Comparison of ENCODE assay signal across 24 cellular contexts in the genomic region with DNA sequence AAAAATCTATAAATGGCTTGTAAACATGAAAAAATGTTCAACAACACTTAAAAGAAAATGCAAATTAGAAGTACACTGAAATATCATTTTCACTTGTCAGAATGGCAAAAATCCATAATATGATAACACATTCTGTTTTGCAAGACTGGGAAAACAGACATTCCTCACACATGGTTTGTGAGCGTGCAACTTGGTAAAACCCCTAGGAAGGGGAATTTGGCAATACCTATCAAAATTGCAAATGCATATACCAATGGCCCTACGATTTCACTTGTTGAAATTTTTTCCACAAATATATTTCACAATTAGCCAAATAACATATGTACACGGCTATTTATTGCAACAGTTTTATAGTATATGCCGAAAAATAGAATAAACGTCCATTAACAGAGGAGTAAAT. TPM values are rescaled to one million over a fixed set of nuclear protein-coding genes. Genes with fewer than 3 reads are reported as not detected.
DNase-seq lines count a peak whose midpoint lies in the region; ATAC-seq, FAIRE-seq and TF ChIP-seq lines count a peak whose summit lies in the region.
"Had no signal": no experiment of that assay in that cellular context is flagged by ENCODE, and none has a peak within 500 bp of the region (broad histone marks: within the 10 kb centered on the region; RNA-seq: fewer than 3 reads in every experiment).

No MANE protein-coding gene starts in this region.

- ATAC-seq in HepG2 = no peak
- ATAC-seq in GM18498 (IDR thresholded peaks at IDR 0.05; ENCODE audit: unreplicated experiment) = no peak

- WGBS in HepG2 (ENCODE audit: low lambda C conversion rate) = 96% methylated on average over 5 of the region's 5 CpGs

- peaks cover 0 to 40% of the 10 kb centered on the region in 2 donors for H3K4me1 ChIP-seq in breast epithelium
- peaks cover 86% of the 10 kb centered on the region for H3K4me1 ChIP-seq in HepG2 (ENCODE audit: insufficient read depth, low read length)
- H3K4me1 ChIP-seq in subcutaneous abdominal adipose tissue (ENCODE audit: control insufficient read depth in 5 of 5, insufficient read depth in 5 of 5, low read length in 5 of 5) = peaks cover 0 to 54% (median 53%) of the 10 kb centered on the region in 5 donors

- no peak overlapping the region for H3K4me3 ChIP-seq in breast epithelium
- no peak overlapping the region for H3K4me3 ChIP-seq in choroid plexus epithelial cell (ENCODE audit: low read depth, low read length)
- no peak overlapping the region for H3K4me3 ChIP-seq in HepG2 (replicated peaks in 1 of 3; ENCODE audit: insufficient read depth in 1 of 3, low read depth in 2 of 3, low read length in 3 of 3)
- H3K4me3 ChIP-seq in subcutaneous abdominal adipose tissue (ENCODE audit: low read depth in 1 of 5, low read length in 5 of 5) = no peak overlapping the region
- H3K4me3 ChIP-seq: BLaER1 had no signal

- peaks cover 7% of the 10 kb centered on the region for H3K36me3 Mint-ChIP-seq in MCF 10A (ENCODE audit: insufficient read depth, unreplicated experiment)
- H3K36me3 Mint-ChIP-seq: CD4-positive, CD25-positive, alpha-beta regulatory T cell had no signal

- POLR2A ChIA-PET in MCF 10A (lab: Yijun Ruan, JAX) = no interaction called here
- POLR2A ChIA-PET in HepG2 (lab: Yijun Ruan, JAX) = no interaction called here

- no peak overlapping the region for H3K27ac Mint-ChIP-seq in MCF 10A (ENCODE audit: low read depth, unreplicated experiment)
- H3K27ac Mint-ChIP-seq: CD4-positive, CD25-positive, alpha-beta regulatory T cell had no signal

- no peak for FAIRE-seq in HepG2 (lab: Jason Lieb, UNC)
- FAIRE-seq: D721Med, GM18507, H54, HTR-8/SVneo had no signal

- H4K20me1 ChIP-seq in HepG2 (ENCODE audit: insufficient read depth, low read length) = no peaks in the 10 kb centered on the region
- H4K20me1 ChIP-seq: BLaER1 had no signal

- intact Hi-C loops in MCF 10A (cut with micrococcal nuclease) (no loop called here), breast epithelium (cut with DNase I; ENCODE audit: low total_unique reads) (no loop called here), HepG2 (cut with micrococcal nuclease; ENCODE audit: unreplicated experiment) (no loop called here)

- in situ Hi-C loops in HepG2 (cut with HindIII; ENCODE audit: extremely low pct_ligation_motif_present, low pct_unique_long_range_greater_than_20kb) = no loop called here

- peak; percentile 70 for DNase-seq in MCF 10A (ENCODE audit: unreplicated experiment)
- no peak for DNase-seq in breast epithelium (ENCODE audit: low spot score in 2 of 2)
- peak; percentile 75 for DNase-seq in choroid plexus epithelial cell (ENCODE audit: low read depth)
- DNase-seq in HepG2 (ENCODE audit: low spot score) = no peak
- no peak for DNase-seq in stimulated activated CD4-positive, alpha-beta T cell treated with anti-CD3 and anti-CD28 coated beads, Interleukin-4, amount 100 ng/mL, for 1 hour
- no peak for DNase-seq in NCI-H1694 (lab: John Stamatoyannopoulos, UW)
- DNase-seq: CD4-positive, CD25-positive, alpha-beta regulatory T cell; NCI-H1092; NCI-H1436; NCI-H187 treated with DMSO at 0.1 percent for 48 hours; NCI-H2107; NCI-H446 treated with DMSO at 0.1 percent for 48 hours; NCI-H526 treated with DMSO at 0.1 percent for 48 hours; SHP77 had no signal

- H3K9me3 Mint-ChIP-seq in MCF 10A (ENCODE audit: unreplicated experiment) = no peaks in the 10 kb centered on the region

- no peaks in the 10 kb centered on the region for H3K27me3 Mint-ChIP-seq in MCF 10A (ENCODE audit: insufficient read depth, unreplicated experiment)
- H3K27me3 Mint-ChIP-seq: CD4-positive, CD25-positive, alpha-beta regulatory T cell had no signal

- H3K36me3 ChIP-seq in breast epithelium (no peaks in the 10 kb centered on the region), HepG2 (replicated peaks in 1 of 2; ENCODE audit: control insufficient read depth in 1 of 2, insufficient read depth in 2 of 2, low read length in 2 of 2) (no peaks in the 10 kb centered on the region), subcutaneous abdominal adipose tissue (ENCODE audit: control insufficient read depth in 5 of 5, insufficient read depth in 5 of 5, low read length in 5 of 5) (no peaks in the 10 kb centered on the region)
- H3K36me3 ChIP-seq: BLaER1 had no signal

- H3K27ac ChIP-seq in breast epithelium = no peak overlapping the region
- no peak overlapping the region for H3K27ac ChIP-seq in HepG2 (ENCODE audit: extremely low read length, insufficient read depth, low read length)
- peak overlapping the region; percentile 85 for H3K27ac ChIP-seq in subcutaneous abdominal adipose tissue (ENCODE audit: low read depth, low read length)
- H3K27ac ChIP-seq: 22Rv1, BLaER1, KMS-11, RWPE1 had no signal

- H3K9me3 ChIP-seq in breast epithelium (no peaks in the 10 kb centered on the region), HepG2 (ENCODE audit: low read length) (no peaks in the 10 kb centered on the region), subcutaneous abdominal adipose tissue (ENCODE audit: control insufficient read depth in 5 of 5, low read length in 5 of 5) (no peaks in the 10 kb centered on the region)
- H3K9me3 ChIP-seq: BLaER1 had no signal

- TF ChIP-seq EP300 in HepG2 (IDR thresholded peaks at IDR 0.05; ENCODE audit: low read depth in 2 of 2, low read length in 2 of 2) (no peak), HepG2 (CRISPR knock-in tag; IDR thresholded peaks at IDR 0.05; ENCODE audit: borderline replicate concordance) (no peak)

- H3K4me3 Mint-ChIP-seq in MCF 10A (ENCODE audit: unreplicated experiment) = no peak overlapping the region
- H3K4me3 Mint-ChIP-seq: CD4-positive, CD25-positive, alpha-beta regulatory T cell had no signal

- no peak overlapping the region for H3K9ac ChIP-seq in HepG2 (ENCODE audit: insufficient read depth, low read depth, low read length)
- no peak overlapping the region for H3K9ac ChIP-seq in subcutaneous abdominal adipose tissue (ENCODE audit: low read length in 5 of 5)
- H3K9ac ChIP-seq: BLaER1, KMS-11 had no signal

- TF ChIP-seq POLR2A in breast epithelium (IDR thresholded peaks at IDR 0.05) (no peak), HepG2 (IDR thresholded peaks at IDR 0.05; ENCODE audit: insufficient read depth in 1 of 2, low read depth in 2 of 2, low read length in 2 of 2) (no peak)

- TF ChIP-seq RAD21 in HepG2 (CRISPR knock-in tag; IDR thresholded peaks at IDR 0.05) = no peak

- no TSS peak for BruUV-seq in MCF 10A (replicated peaks; lab: Mats Ljungman, UMichigan)
- no TSS peak for BruUV-seq in HepG2 (replicated peaks; lab: Mats Ljungman, UMichigan)

- no peak overlapping the region for H2AFZ ChIP-seq in HepG2 (ENCODE audit: low read length)

- H3K79me2 ChIP-seq in HepG2 (ENCODE audit: insufficient read depth, low read length) = peaks cover 66% of the 10 kb centered on the region

- H3K27me3 ChIP-seq in breast epithelium (no peaks in the 10 kb centered on the region), HepG2 (ENCODE audit: control insufficient read depth in 1 of 2, insufficient read depth in 2 of 2, low read length in 2 of 2) (no peaks in the 10 kb centered on the region), subcutaneous abdominal adipose tissue (ENCODE audit: control insufficient read depth in 5 of 5, insufficient read depth in 4 of 5, low read length in 5 of 5) (no peaks in the 10 kb centered on the region)
- H3K27me3 ChIP-seq: BLaER1 had no signal

- CTCF ChIA-PET in MCF 10A (lab: Yijun Ruan, JAX) = no interaction called here
- CTCF ChIA-PET in HepG2 (lab: Yijun Ruan, JAX; ENCODE audit: low intra/inter-chr PET ratio, low total read pairs) = no interaction called here

- H3K4me1 Mint-ChIP-seq in MCF 10A (ENCODE audit: insufficient read depth, unreplicated experiment) = peaks cover 19% of the 10 kb centered on the region

- TF ChIP-seq CTCF in MCF 10A (IDR thresholded peaks at IDR 0.05; ENCODE audit: unreplicated experiment) (no peak), breast epithelium (IDR thresholded peaks at IDR 0.05) (no peak), choroid plexus epithelial cell (conservative IDR thresholded peaks at IDR 0.05; ENCODE audit: low read depth, low read length) (no peak), HepG2 (CRISPR knock-in tag; IDR thresholded peaks at IDR 0.05) (no peak)

- H3K4me2 ChIP-seq in HepG2 (ENCODE audit: low read depth, low read length) = no peak overlapping the region
- H3K4me2 ChIP-seq: BLaER1, KMS-11 had no signal

TF ChIP-seq in HepG2, 621 proteins besides CTCF, POLR2A, EP300 and RAD21 (continues in another document):
- peak; percentile 42 for TF ChIP-seq CEBPB (IDR thresholded peaks at IDR 0.05; ENCODE audit: borderline replicate concordance, low read depth, low read length)
- TF ChIP-seq ZNF326 (CRISPR knock-in tag; IDR thresholded peaks at IDR 0.05; ENCODE audit: borderline replicate concordance) = no peak
- no peak for TF ChIP-seq TGIF2 (CRISPR knock-in tag; IDR thresholded peaks at IDR 0.05)

RNA-seq across cellular contexts. Expression of a gene that starts 31.4 kb away (rescaled TPM):
- total RNA-seq in MCF 10A (2022) (17.4 and 23.2 TPM in 2 replicates), breast epithelium (100 to 1,000 TPM in 2 of 3 donors, 10 to 100 TPM in 1; 28.3 to 195 (median 152) TPM), HepG2 (2016; rRNA removed; fragmentation: Illumina TruSeq; extraction: Trizol) (12.2 TPM in 2 replicates)
- 1.5 and 2.6 TPM in 2 replicates for total RNA-seq in HepG2 (2016; cell fraction: cytosol; rRNA removed; fragmentation: Illumina TruSeq; extraction: Trizol; ENCODE audit: low read depth)
- total RNA-seq in HepG2 (2016; cell fraction: insoluble cytoplasmic fraction; rRNA removed; fragmentation: Illumina TruSeq; extraction: Trizol) = 10.4 and 11.6 TPM in 2 replicates
- total RNA-seq in HepG2 (2016; cell fraction: membrane; rRNA removed; fragmentation: Illumina TruSeq; extraction: Trizol) = 4.6 and 4.8 TPM in 2 replicates
- total RNA-seq in HepG2 (2016; cell fraction: nucleus; rRNA removed; fragmentation: Illumina TruSeq; extraction: Trizol) = 17.1 and 20.0 TPM in 2 replicates
- polyA plus RNA-seq in HepG2 (2011; rRNA removed) = 9.6 and 11.9 TPM in 2 replicates
- polyA plus RNA-seq in HepG2 (2011; cell fraction: cytosol; rRNA removed) = 7.0 and 8.0 TPM in 2 replicates
- polyA plus RNA-seq in HepG2 (2011; cell fraction: nucleus; rRNA removed) = 11.8 and 12.8 TPM in 2 replicates
- 7.3 and 8.1 TPM in 2 replicates for polyA plus RNA-seq in HepG2 (2012)
- 0.26 and 0.42 TPM in 2 replicates for polyA plus RNA-seq in HepG2 (2016; cell fraction: cytosol; fragmentation: Illumina TruSeq; extraction: Trizol; ENCODE audit: low read depth)
- 7.8 and 8.5 TPM in 2 replicates for polyA plus RNA-seq in HepG2 (2016; cell fraction: insoluble cytoplasmic fraction; fragmentation: Illumina TruSeq; extraction: Trizol; ENCODE audit: low read depth)
- polyA plus RNA-seq in HepG2 (2016; cell fraction: membrane; fragmentation: Illumina TruSeq; extraction: Trizol; ENCODE audit: low read depth) = 1.4 and 1.7 TPM in 2 replicates
- polyA plus RNA-seq in HepG2 (2016; cell fraction: nucleus; fragmentation: Illumina TruSeq; extraction: Trizol; ENCODE audit: insufficient read depth, low read depth) = 11.3 and 12.2 TPM in 2 replicates
- polyA minus RNA-seq in HepG2 (2011; rRNA and poly(A)+ RNA removed; ENCODE audit: low replicate concordance) = 11.6 and 31.0 TPM in 2 replicates
- polyA minus RNA-seq in HepG2 (2011; cell fraction: cytosol; rRNA and poly(A)+ RNA removed) = 13.0 and 13.1 TPM in 2 replicates
- polyA minus RNA-seq in HepG2 (2011; cell fraction: nucleus; rRNA and poly(A)+ RNA removed) = 57.6 and 63.4 TPM in 2 replicates

Comparison
In these comparisons a context has a peak if more than half of its experiments do, and no peak if none do; other contexts are left out.
1. DNase-seq: peak in MCF 10A (single experiment) and choroid plexus epithelial cell (single experiment); none in breast epithelium (0 of 2), HepG2 (single experiment), stimulated activated CD4-positive, alpha-beta T cell treated with anti-CD3 and anti-CD28 coated beads, Interleukin-4, amount 100 ng/mL, for 1 hour (single experiment) and NCI-H1694 (single experiment).